Comparison of ENCODE assay signal across 7 cellular contexts in the genomic region with DNA sequence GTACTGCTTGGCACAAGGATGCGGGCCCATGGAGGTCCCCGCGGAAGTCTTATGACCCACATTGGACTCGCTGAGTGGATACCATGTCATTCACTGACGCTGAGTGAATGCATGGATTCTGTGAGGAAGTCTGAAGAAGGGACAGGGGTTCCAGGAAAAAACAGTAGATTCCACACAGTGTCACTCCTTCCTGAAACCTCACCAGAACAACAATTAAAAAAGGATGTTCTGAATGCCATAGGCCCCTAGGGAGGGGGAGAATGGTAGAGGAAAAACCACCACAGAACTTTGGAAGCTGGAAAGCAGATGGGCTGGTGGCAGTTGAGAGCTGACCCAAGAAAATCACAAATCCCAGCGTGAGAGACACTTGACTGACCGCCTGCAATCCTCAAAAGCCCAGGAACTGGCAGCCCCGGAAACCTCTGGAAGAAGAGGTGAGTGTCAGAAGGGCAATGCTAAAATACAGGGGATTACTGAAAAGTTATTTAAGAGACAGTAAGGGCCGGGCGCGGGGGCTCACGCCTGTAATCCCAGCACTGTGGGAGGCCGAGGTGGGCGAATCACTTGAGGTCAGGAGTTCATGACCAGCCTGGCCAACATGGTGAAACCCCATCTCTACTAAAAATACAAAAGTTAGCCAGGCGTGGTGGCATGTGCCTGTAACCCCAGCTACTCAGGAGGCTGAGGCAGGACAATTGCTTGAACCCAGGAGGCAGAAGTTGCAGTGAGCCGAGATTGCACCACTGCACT. TPM values are rescaled to one million over a fixed set of nuclear protein-coding genes. Genes with fewer than 3 reads are reported as not detected.
DNase-seq lines count a peak whose midpoint lies in the region; ATAC-seq and TF ChIP-seq lines count a peak whose summit lies in the region.
"Not testable (repeated sequence)": the region's sequence is repeated elsewhere in the genome, so short reads cannot be mapped to it uniquely, and the experiment has no call there.

No MANE protein-coding gene starts in this region.

- intact Hi-C loops in dorsolateral prefrontal cortex (cut with DNase I); spleen (cut with DNase I; ENCODE audit: low total_unique reads): not testable (repeated sequence)

- not testable (repeated sequence) for H3K27me3 ChIP-seq in GM23338 (ENCODE audit: insufficient read depth); SU-DHL-6 (ENCODE audit: low read length); dorsolateral prefrontal cortex; layer of hippocampus (ENCODE audit: control insufficient read depth, insufficient read depth, low read length); spleen (replicated peaks in 1 of 7)

- not testable (repeated sequence) for ATAC-seq in GM23338

- not testable (repeated sequence) for H3K36me3 ChIP-seq in GM23338 (ENCODE audit: insufficient read depth); SU-DHL-6 (ENCODE audit: low read length); spleen

- TF ChIP-seq CTCF in GM23338 (conservative IDR thresholded peaks at IDR 0.05; ENCODE audit: low read depth in 2 of 2); SU-DHL-6 (IDR thresholded peaks at IDR 0.05; ENCODE audit: insufficient read depth, low read length, poor library complexity, severe bottlenecking); dorsolateral prefrontal cortex (IDR thresholded peaks at IDR 0.05 in 54 of 56, conservative IDR thresholded peaks at IDR 0.05 in 2 of 56; ENCODE audit: low read depth in 1 of 56, partially characterized antibody in 56 of 56); neural crest cell (conservative IDR thresholded peaks at IDR 0.05); spleen (IDR thresholded peaks at IDR 0.05 in 8 of 11, conservative IDR thresholded peaks at IDR 0.05 in 3 of 11): not testable (repeated sequence)

- H3K4me1 ChIP-seq in GM23338 (ENCODE audit: insufficient read depth) (peaks cover 13% of the 10 kb centered on the region), spleen (peaks cover 35 to 100% (median 96%) of the 10 kb centered on the region in 6 donors)

- not testable (repeated sequence) for H3K9me3 ChIP-seq in SU-DHL-6 (ENCODE audit: insufficient read depth, low read length); spleen

- H3K4me3 ChIP-seq in GM23338; SU-DHL-6 (ENCODE audit: insufficient read depth, low read length, poor library complexity, severe bottlenecking); dorsolateral prefrontal cortex: not testable (repeated sequence)
- H3K4me3 ChIP-seq in spleen: peak overlapping the region in 1 of 8 donors; percentile 49

- not testable (repeated sequence) for H3K27ac ChIP-seq in GM23338 (ENCODE audit: low read depth)
- H3K27ac ChIP-seq in SU-DHL-6 (ENCODE audit: low read depth, low read length) (peak overlapping the region; percentile 71), angular gyrus (ENCODE audit: low read depth, low read length) (peak overlapping the region; percentile 92), dorsolateral prefrontal cortex (peak overlapping the region in 55 of 59 donors; percentile 75 to 99 (median 95)), layer of hippocampus (ENCODE audit: low read depth, low read length) (peak overlapping the region; percentile 92), spleen (peak overlapping the region in 7 of 8 donors; percentile 18 to 97 (median 91))

- not testable (repeated sequence) for TF ChIP-seq POLR2A in spleen (IDR thresholded peaks at IDR 0.05)

- not testable (repeated sequence) for H3F3A ChIP-seq in GM23338 (replicated peaks; ENCODE audit: low read depth)
- peaks cover 25% of the 10 kb centered on the region for H3F3A ChIP-seq in SU-DHL-6 (ENCODE audit: insufficient read depth)

- H3K4me2 ChIP-seq in GM23338; SU-DHL-6 (ENCODE audit: low read depth, low read length, poor library complexity, severe bottlenecking): not testable (repeated sequence)

- H3K9me3 Mint-ChIP-seq in GM23338, neural crest cell: not testable (repeated sequence)

- H3K4me3 Mint-ChIP-seq in GM23338: not testable (repeated sequence)
- H3K4me3 Mint-ChIP-seq in neural crest cell: peak overlapping the region; percentile 44

- H2AFZ ChIP-seq in GM23338; SU-DHL-6 (ENCODE audit: low read depth, low read length, severe bottlenecking): not testable (repeated sequence)

- H3K79me2 ChIP-seq in GM23338 (replicated peaks; ENCODE audit: insufficient read depth) (peaks cover 67% of the 10 kb centered on the region), SU-DHL-6 (ENCODE audit: insufficient read depth, low read length) (peaks cover 79% of the 10 kb centered on the region)

- peak overlapping the region; percentile 30; the same call in 1 of the 2 replicates for H3K27ac Mint-ChIP-seq in GM23338
- H3K27ac Mint-ChIP-seq in neural crest cell (ENCODE audit: unreplicated experiment): not testable (repeated sequence)

- H3K4me1 Mint-ChIP-seq in GM23338 (peaks cover 24% of the 10 kb centered on the region), neural crest cell (peaks cover 49% of the 10 kb centered on the region)

- peaks cover 16% of the 10 kb centered on the region for H3K27me3 Mint-ChIP-seq in GM23338 (ENCODE audit: insufficient read depth, low read depth, poor library complexity)
- H3K27me3 Mint-ChIP-seq in neural crest cell (ENCODE audit: low read depth): not testable (repeated sequence)

- H3K36me3 Mint-ChIP-seq in GM23338 (ENCODE audit: low read depth); neural crest cell (ENCODE audit: low read depth): not testable (repeated sequence)

- H3K9me2 ChIP-seq in GM23338 (ENCODE audit: insufficient read depth); SU-DHL-6 (replicated peaks; ENCODE audit: insufficient read depth, low read length): not testable (repeated sequence)

- H3K9ac ChIP-seq in SU-DHL-6 (ENCODE audit: low read length): not testable (repeated sequence)

- peaks cover 25% of the 10 kb centered on the region for H4K20me1 ChIP-seq in GM23338 (replicated peaks; ENCODE audit: insufficient read depth)
- H4K20me1 ChIP-seq in SU-DHL-6 (ENCODE audit: low read depth, low read length): not testable (repeated sequence)

- 68 to 78% (median 76%) methylated on average over 16 of the region's 16 CpGs for WGBS in spleen, 5 donors

- DNase-seq in GM23338 (ENCODE audit: low spot score); dorsolateral prefrontal cortex; neural crest cell (ENCODE audit: low read depth, low spot score): not testable (repeated sequence)
- DNase-seq in spleen: peak; percentile 51

RNA-seq across cellular contexts. Expression of a gene that starts 6.3 kb away (rescaled TPM):
- total RNA-seq in GM23338 (2014; rRNA removed; shearing (Covaris generic)): 17.4 and 22.5 TPM in 2 replicates
- 9.6 and 10.0 TPM in 2 replicates for polyA plus RNA-seq in GM23338 (2016; fragmentation: Nextera tagmentation; extraction: Ambion mirVana)
- 100 to 1,000 TPM; 167 to 402 (median 279) TPM for total RNA-seq in dorsolateral prefrontal cortex
- 46.3 and 54.9 TPM in 2 replicates for total RNA-seq in neural crest cell
- total RNA-seq in spleen: 100 to 1,000 TPM in 2 of 7 donors, 10 to 100 TPM in 5; 34.4 to 104 (median 81.4) TPM
- polyA plus RNA-seq in spleen: 10 to 100 TPM; 30.6 to 86.4 (median 71.0) TPM
